ENCODE assay signal across 1 cellular context in genomic region chr2:210792000-210792399, GRCh38.
TF ChIP-seq lines count a peak whose summit lies in the region.

No MANE protein-coding gene starts in this region.

TF ChIP-seq in GM23338, 12 proteins besides CTCF, POLR2A, EP300 and RAD21:
- no peak for TF ChIP-seq ZNF462 (CRISPR knock-in tag; IDR thresholded peaks at IDR 0.05)
- TF ChIP-seq POLR2AphosphoS5 (IDR thresholded peaks at IDR 0.05; ENCODE audit: low read depth) = no peak
- no peak for TF ChIP-seq ZNF114 (CRISPR knock-in tag; IDR thresholded peaks at IDR 0.05)
- no peak for TF ChIP-seq CREB1 (CRISPR knock-in tag; IDR thresholded peaks at IDR 0.05; ENCODE audit: low read depth)
- TF ChIP-seq ZNF331 (CRISPR knock-in tag; IDR thresholded peaks at IDR 0.05; ENCODE audit: low read depth) = no peak
- no peak for TF ChIP-seq EZH2 (IDR thresholded peaks at IDR 0.05; ENCODE audit: low read depth, unreplicated experiment)
- no peak for TF ChIP-seq STAT1 (IDR thresholded peaks at IDR 0.05; ENCODE audit: unreplicated experiment)
- TF ChIP-seq, protein P1, sequence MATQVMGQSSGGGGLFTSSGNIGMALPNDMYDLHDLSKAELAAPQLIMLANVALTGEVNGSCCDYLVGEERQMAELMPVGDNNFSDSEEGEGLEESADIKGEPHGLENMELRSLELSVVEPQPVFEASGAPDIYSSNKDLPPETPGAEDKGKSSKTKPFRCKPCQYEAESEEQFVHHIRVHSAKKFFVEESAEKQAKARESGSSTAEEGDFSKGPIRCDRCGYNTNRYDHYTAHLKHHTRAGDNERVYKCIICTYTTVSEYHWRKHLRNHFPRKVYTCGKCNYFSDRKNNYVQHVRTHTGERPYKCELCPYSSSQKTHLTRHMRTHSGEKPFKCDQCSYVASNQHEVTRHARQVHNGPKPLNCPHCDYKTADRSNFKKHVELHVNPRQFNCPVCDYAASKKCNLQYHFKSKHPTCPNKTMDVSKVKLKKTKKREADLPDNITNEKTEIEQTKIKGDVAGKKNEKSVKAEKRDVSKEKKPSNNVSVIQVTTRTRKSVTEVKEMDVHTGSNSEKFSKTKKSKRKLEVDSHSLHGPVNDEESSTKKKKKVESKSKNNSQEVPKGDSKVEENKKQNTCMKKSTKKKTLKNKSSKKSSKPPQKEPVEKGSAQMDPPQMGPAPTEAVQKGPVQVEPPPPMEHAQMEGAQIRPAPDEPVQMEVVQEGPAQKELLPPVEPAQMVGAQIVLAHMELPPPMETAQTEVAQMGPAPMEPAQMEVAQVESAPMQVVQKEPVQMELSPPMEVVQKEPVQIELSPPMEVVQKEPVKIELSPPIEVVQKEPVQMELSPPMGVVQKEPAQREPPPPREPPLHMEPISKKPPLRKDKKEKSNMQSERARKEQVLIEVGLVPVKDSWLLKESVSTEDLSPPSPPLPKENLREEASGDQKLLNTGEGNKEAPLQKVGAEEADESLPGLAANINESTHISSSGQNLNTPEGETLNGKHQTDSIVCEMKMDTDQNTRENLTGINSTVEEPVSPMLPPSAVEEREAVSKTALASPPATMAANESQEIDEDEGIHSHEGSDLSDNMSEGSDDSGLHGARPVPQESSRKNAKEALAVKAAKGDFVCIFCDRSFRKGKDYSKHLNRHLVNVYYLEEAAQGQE (IDR thresholded peaks at IDR 0.05; ENCODE audit: unreplicated experiment) = no peak
- TF ChIP-seq, protein P2, sequence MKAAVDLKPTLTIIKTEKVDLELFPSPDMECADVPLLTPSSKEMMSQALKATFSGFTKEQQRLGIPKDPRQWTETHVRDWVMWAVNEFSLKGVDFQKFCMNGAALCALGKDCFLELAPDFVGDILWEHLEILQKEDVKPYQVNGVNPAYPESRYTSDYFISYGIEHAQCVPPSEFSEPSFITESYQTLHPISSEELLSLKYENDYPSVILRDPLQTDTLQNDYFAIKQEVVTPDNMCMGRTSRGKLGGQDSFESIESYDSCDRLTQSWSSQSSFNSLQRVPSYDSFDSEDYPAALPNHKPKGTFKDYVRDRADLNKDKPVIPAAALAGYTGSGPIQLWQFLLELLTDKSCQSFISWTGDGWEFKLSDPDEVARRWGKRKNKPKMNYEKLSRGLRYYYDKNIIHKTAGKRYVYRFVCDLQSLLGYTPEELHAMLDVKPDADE (IDR thresholded peaks at IDR 0.05) = no peak
- no peak for TF ChIP-seq EZH2phosphoT487 (IDR thresholded peaks at IDR 0.05; ENCODE audit: unreplicated experiment)
- no peak for TF ChIP-seq NANOG (IDR thresholded peaks at IDR 0.05; ENCODE audit: borderline replicate concordance)
- TF ChIP-seq JUNB (IDR thresholded peaks at IDR 0.05; ENCODE audit: unreplicated experiment) = no peak
